17 cellular contexts compared by ENCODE assay signal in the genomic region with DNA sequence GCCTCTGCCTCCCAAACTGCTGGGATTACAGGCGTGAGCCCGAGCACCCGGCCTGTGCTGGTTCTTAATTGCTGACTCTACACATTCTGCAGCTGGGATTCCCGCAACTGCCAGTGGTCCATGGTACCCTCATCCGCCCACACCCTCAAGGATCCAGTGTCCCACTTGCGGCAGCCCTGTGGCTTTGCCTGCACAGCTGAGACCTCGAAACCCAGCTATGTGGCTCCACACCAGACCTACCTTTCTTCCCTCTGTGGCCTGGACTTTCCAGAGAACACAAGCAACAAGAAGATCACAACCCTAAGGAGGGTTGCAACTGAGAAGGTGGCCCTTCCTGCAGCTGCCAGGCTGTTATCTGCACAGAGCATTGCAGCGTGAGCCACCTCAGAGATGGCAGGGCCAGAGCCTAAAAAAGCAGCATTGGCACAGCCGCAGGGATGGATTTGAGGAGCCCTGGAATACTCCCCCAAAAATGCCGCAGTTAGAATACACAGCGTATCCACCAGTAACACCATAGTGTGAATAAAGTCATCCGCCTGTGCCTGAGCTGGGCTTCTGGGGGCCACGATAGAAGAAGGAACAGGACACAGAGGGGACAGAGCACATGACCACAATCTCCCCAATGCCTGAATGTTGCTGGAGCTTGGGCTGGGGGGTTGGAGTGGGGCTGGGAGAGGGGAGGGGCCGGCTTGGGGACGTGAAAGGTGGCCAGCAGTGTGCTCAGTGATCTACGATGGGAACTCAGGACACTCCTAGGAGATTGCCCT. TPM values are rescaled to one million over a fixed set of nuclear protein-coding genes. Genes with fewer than 3 reads are reported as not detected.
DNase-seq lines count a peak whose midpoint lies in the region; ATAC-seq and TF ChIP-seq lines count a peak whose summit lies in the region.
"Had no signal": no experiment of that assay in that cellular context is flagged by ENCODE, and none has a peak within 500 bp of the region (broad histone marks: within the 10 kb centered on the region; RNA-seq: fewer than 3 reads in every experiment).

No MANE protein-coding gene starts in this region.

- H2AK9ac ChIP-seq in IMR-90 (replicated peaks; ENCODE audit: low read depth, low read length, poor library complexity) = no peak overlapping the region

- H3K4me1 ChIP-seq in IMR-90 (ENCODE audit: control insufficient read depth, insufficient read depth, low read length) (no peaks in the 10 kb centered on the region), lower lobe of right lung (no peaks in the 10 kb centered on the region)

- no peak overlapping the region for H3K56ac ChIP-seq in IMR-90 (ENCODE audit: extremely low read depth, insufficient read depth, low read length)

- H2BK5ac ChIP-seq in IMR-90 (ENCODE audit: low read depth, low read length, poor library complexity, severe bottlenecking) = no peak overlapping the region

- H3K27ac Mint-ChIP-seq in CD4-positive, alpha-beta T cell = peak overlapping the region; percentile 89
- peak overlapping the region; percentile 94 for H3K27ac Mint-ChIP-seq in activated T-helper 17 cell treated with anti-CD3 and anti-CD28 coated beads, Interleukin-2, amount 50 U/mL, for 72 hours
- peak overlapping the region in 7 of 10 donors; percentile 41 to 92 (median 56) for H3K27ac Mint-ChIP-seq in naive thymus-derived CD8-positive, alpha-beta T cell

- no peak overlapping the region for H4K91ac ChIP-seq in IMR-90 (ENCODE audit: insufficient read depth, low read depth, low read length)

- peak overlapping the region; percentile 1 for H3K4me3 Mint-ChIP-seq in CD4-positive, alpha-beta T cell
- peak overlapping the region; percentile 81 for H3K4me3 Mint-ChIP-seq in activated T-helper 17 cell treated with anti-CD3 and anti-CD28 coated beads, Interleukin-2, amount 50 U/mL, for 72 hours
- peak overlapping the region; percentile 14 to 92 (median 52) for H3K4me3 Mint-ChIP-seq in naive thymus-derived CD8-positive, alpha-beta T cell

- H2AFZ ChIP-seq in IMR-90 (replicated peaks; ENCODE audit: low read length, poor library complexity) = no peak overlapping the region
- H2AFZ ChIP-seq: PC-9 had no signal

- H4K8ac ChIP-seq in IMR-90 (ENCODE audit: low read depth in 2 of 2, low read length in 2 of 2) = no peak overlapping the region

- no peak for TF ChIP-seq POLR2A in IMR-90 (IDR thresholded peaks at IDR 0.05; ENCODE audit: low read depth, low read length)

- H3K27me3 ChIP-seq in CD4-positive, alpha-beta T cell (ENCODE audit: control insufficient read depth, insufficient read depth, low read length) = no peaks in the 10 kb centered on the region
- H3K27me3 ChIP-seq in IMR-90 (ENCODE audit: control insufficient read depth, insufficient read depth, low read length) = peaks cover 30% of the 10 kb centered on the region
- no peaks in the 10 kb centered on the region for H3K27me3 ChIP-seq in lower lobe of right lung (ENCODE audit: low read depth)

- no peak for TF ChIP-seq CTCF in CD4-positive, alpha-beta T cell (IDR thresholded peaks at IDR 0.05)
- TF ChIP-seq CTCF in IMR-90 (conservative IDR thresholded peaks at IDR 0.05; ENCODE audit: low read depth, low read length) (no peak), lower lobe of right lung (IDR thresholded peaks at IDR 0.05) (no peak)

- H3K27ac ChIP-seq in CD4-positive, alpha-beta T cell (ENCODE audit: low read depth, low read length) = no peak overlapping the region
- H3K27ac ChIP-seq in IMR-90 (ENCODE audit: insufficient read depth, low read length) (no peak overlapping the region), lower lobe of right lung (no peak overlapping the region), caudate nucleus (ENCODE audit: low read depth, low read length) (no peak overlapping the region)
- H3K27ac ChIP-seq: PC-9 had no signal

- H4K5ac ChIP-seq in IMR-90 (ENCODE audit: low read depth, low read length) = no peak overlapping the region

- no peak overlapping the region for H2BK15ac ChIP-seq in IMR-90 (ENCODE audit: low read depth, low read length)

- no peak overlapping the region for H3K9ac ChIP-seq in IMR-90 (ENCODE audit: low read depth, low read length)

- dilution Hi-C loops in IMR-90 (cut with HindIII; ENCODE audit: low sequenced_read_pairs, unreplicated experiment) = no loop called here

- ATAC-seq in CD4-positive, alpha-beta T cell (ENCODE audit: poor library complexity) = no peak
- ATAC-seq in IMR-90 (ENCODE audit: low read depth) (no peak), lower lobe of right lung (no peak), HG03439 (IDR thresholded peaks at IDR 0.05; ENCODE audit: unreplicated experiment) (no peak)
- ATAC-seq in activated T-helper 17 cell treated with anti-CD3 and anti-CD28 coated beads, Interleukin-2, amount 50 U/mL, for 72 hours (replicated peaks) = no peak
- no peak for ATAC-seq in naive thymus-derived CD8-positive, alpha-beta T cell

- intact Hi-C loops in CD4-positive, alpha-beta T cell (cut with DNase I, micrococcal nuclease) = loop anchor here in 1 of 2 experiments (5.0 kb wide), 1 partner anchor 76 kb away; no protein-coding TSS in a partner anchor
- intact Hi-C loops in IMR-90 (cut with micrococcal nuclease) = no loop called here
- intact Hi-C loops in lower lobe of right lung (cut with DNase I) = no loop called here

- no peaks in the 10 kb centered on the region for H3K27me3 Mint-ChIP-seq in CD4-positive, alpha-beta T cell
- H3K27me3 Mint-ChIP-seq in activated T-helper 17 cell treated with anti-CD3 and anti-CD28 coated beads, Interleukin-2, amount 50 U/mL, for 72 hours = no peaks in the 10 kb centered on the region
- H3K27me3 Mint-ChIP-seq in naive thymus-derived CD8-positive, alpha-beta T cell = no peaks in the 10 kb centered on the region

- in situ Hi-C loops in IMR-90 (cut with MboI; ENCODE audit: low sequenced_read_pairs) = no loop called here

- H4K20me1 ChIP-seq in IMR-90 (ENCODE audit: insufficient read depth, low read length) = no peaks in the 10 kb centered on the region

- H2AK5ac ChIP-seq in IMR-90 (ENCODE audit: low read depth, low read length) = no peak overlapping the region

- H3K4me3 ChIP-seq in IMR-90 (ENCODE audit: insufficient read depth, low read depth, low read length) = no peak overlapping the region
- H3K4me3 ChIP-seq in lower lobe of right lung = no peak overlapping the region
- H3K4me3 ChIP-seq: PC-9 had no signal

- H3K18ac ChIP-seq in IMR-90 (ENCODE audit: low read depth, low read length) = no peak overlapping the region

- H3K36me3 ChIP-seq in IMR-90 (ENCODE audit: control insufficient read depth, insufficient read depth, low read length) (no peaks in the 10 kb centered on the region), lower lobe of right lung (no peaks in the 10 kb centered on the region)

- H3K23ac ChIP-seq in IMR-90 (ENCODE audit: low read depth, low read length) = no peak overlapping the region

- H3K4ac ChIP-seq in IMR-90 (ENCODE audit: low read depth, low read length) = no peak overlapping the region

- POLR2A ChIA-PET in CD4-positive, alpha-beta T cell (lab: Charles Lee) = no interaction called here
- POLR2A ChIA-PET in IMR-90 (lab: Charles Lee; ENCODE audit: unreplicated experiment) = no interaction called here
- POLR2A ChIA-PET in naive thymus-derived CD8-positive, alpha-beta T cell (lab: Charles Lee) = interaction anchor here (0.7 to 3.7 kb wide), 2 partner anchors 10 to 17 kb away, joined by 3 to 13 read pairs; no protein-coding TSS in a partner anchor

- DNase-seq in CD4-positive, alpha-beta T cell = peak in 1 of 10 experiments; percentile 12
- DNase-seq in IMR-90 (no peak), lower lobe of right lung (no peak), caudate nucleus (lab: John Stamatoyannopoulos, UW) (no peak)
- no peak for DNase-seq in naive thymus-derived CD8-positive, alpha-beta T cell
- no peak for DNase-seq in stimulated activated naive CD4-positive, alpha-beta T cell treated with Interleukin-2 at 50 U/mL for 16 hours (lab: John Stamatoyannopoulos, UW)
- DNase-seq: activated gamma-delta T cell treated with Interleukin-2 at 50 U/mL for 16 hours, EL, GOT3, Karpas-422, NCI-H1417 treated with DMSO at 0.1 percent for 48 hours, PC-9 had no signal

- H2BK20ac ChIP-seq in IMR-90 (ENCODE audit: low read depth, low read length) = no peak overlapping the region

- BruUV-seq in IMR-90 (replicated peaks; lab: Mats Ljungman, UMichigan) = no TSS peak

- no peak overlapping the region for H3K4me2 ChIP-seq in IMR-90 (ENCODE audit: low read depth, low read length)
- H3K4me2 ChIP-seq: PC-9 had no signal

- no peaks in the 10 kb centered on the region for H3K79me1 ChIP-seq in IMR-90 (ENCODE audit: low read depth in 1 of 2, low read length in 2 of 2)

- CTCF ChIA-PET in CD4-positive, alpha-beta T cell (lab: Charles Lee) = no interaction called here
- CTCF ChIA-PET in IMR-90 (lab: Yijun Ruan, JAX) = no interaction called here

- H3K4me1 Mint-ChIP-seq in CD4-positive, alpha-beta T cell (ENCODE audit: low read depth) = peaks cover 64% of the 10 kb centered on the region
- H3K4me1 Mint-ChIP-seq in activated T-helper 17 cell treated with anti-CD3 and anti-CD28 coated beads, Interleukin-2, amount 50 U/mL, for 72 hours = peaks cover 44% of the 10 kb centered on the region
- H3K4me1 Mint-ChIP-seq in naive thymus-derived CD8-positive, alpha-beta T cell = peaks cover 21 to 66% (median 58%) of the 10 kb centered on the region in 4 donors

- no peak overlapping the region for H2BK120ac ChIP-seq in IMR-90 (ENCODE audit: low read depth, low read length)

- no peak for TF ChIP-seq RAD21 in IMR-90 (IDR thresholded peaks at IDR 0.05; ENCODE audit: low read length)

- WGBS in IMR-90 (ENCODE audit: extremely low coverage in 2 of 2, insufficient read length in 1 of 2), 2 experiments = 91% methylated on average over 8 of the region's 16 CpGs; no CpG with 5 or more reads in 1 of the 2 experiments

- H3K9me1 ChIP-seq in IMR-90 (ENCODE audit: insufficient read depth, low read length) = no peaks in the 10 kb centered on the region

- no peak overlapping the region for H3K14ac ChIP-seq in IMR-90 (replicated peaks; ENCODE audit: low read depth, low read length)

- no peaks in the 10 kb centered on the region for H3K9me3 ChIP-seq in CD4-positive, alpha-beta T cell (ENCODE audit: control insufficient read depth, low read length)
- no peaks in the 10 kb centered on the region for H3K9me3 ChIP-seq in IMR-90 (ENCODE audit: control insufficient read depth, insufficient read depth, low read length)
- no peaks in the 10 kb centered on the region for H3K9me3 ChIP-seq in lower lobe of right lung

- H3K9me3 Mint-ChIP-seq in CD4-positive, alpha-beta T cell = no peaks in the 10 kb centered on the region
- no peaks in the 10 kb centered on the region for H3K9me3 Mint-ChIP-seq in activated T-helper 17 cell treated with anti-CD3 and anti-CD28 coated beads, Interleukin-2, amount 50 U/mL, for 72 hours
- H3K9me3 Mint-ChIP-seq in naive thymus-derived CD8-positive, alpha-beta T cell = no peaks in the 10 kb centered on the region

- H3K36me3 Mint-ChIP-seq in CD4-positive, alpha-beta T cell (ENCODE audit: low read depth) = no peaks in the 10 kb centered on the region
- H3K36me3 Mint-ChIP-seq in activated T-helper 17 cell treated with anti-CD3 and anti-CD28 coated beads, Interleukin-2, amount 50 U/mL, for 72 hours (ENCODE audit: low read depth) = peaks cover 17% of the 10 kb centered on the region
- no peaks in the 10 kb centered on the region for H3K36me3 Mint-ChIP-seq in naive thymus-derived CD8-positive, alpha-beta T cell

RNA-seq across cellular contexts. Expression of a gene that starts 1.9 kb away (rescaled TPM):
- 1 to 10 TPM; 2.9 to 3.8 TPM for total RNA-seq in CD4-positive, alpha-beta T cell
- not detected in 2 replicates for total RNA-seq in IMR-90 (2012; rRNA removed)
- 0.03 TPM in 1 of 2 replicates, not detected in the other for polyA plus RNA-seq in IMR-90 (2012; rRNA removed)
- polyA plus RNA-seq in IMR-90 (2012; cell fraction: cytosol; rRNA removed) = not detected in 2 replicates
- 0.02 and 0.05 TPM in 2 replicates for polyA plus RNA-seq in IMR-90 (2012; cell fraction: nucleus; rRNA removed; ENCODE audit: low replicate concordance)
- total RNA-seq in activated T-helper 17 cell treated with anti-CD3 and anti-CD28 coated beads, Interleukin-2, amount 50 U/mL, for 72 hours = 10 to 100 TPM; 11.1 to 19.9 TPM
- total RNA-seq in naive thymus-derived CD8-positive, alpha-beta T cell = 10 to 100 TPM in 1 of 2 experiments, 1 to 10 TPM in 1; 8.9 to 10.4 TPM
- polyA plus RNA-seq in naive thymus-derived CD8-positive, alpha-beta T cell = 1 to 10 TPM; 1.1 to 3.2 (median 3.1) TPM
- total RNA-seq in lower lobe of right lung = 0.74 TPM
- total RNA-seq: endothelial cell of umbilical vein, PC-9, pulmonary artery endothelial cell had no signal
- polyA plus RNA-seq: BJ, endothelial cell of umbilical vein had no signal

RNA-seq across cellular contexts. Expression of a gene that starts 58.4 kb away (rescaled TPM):
- total RNA-seq in CD4-positive, alpha-beta T cell = 10 to 100 TPM; 19.8 to 21.5 TPM
- total RNA-seq in IMR-90 (2012; rRNA removed) (35.8 and 46.8 TPM in 2 replicates), lower lobe of right lung (27.6 TPM)
- polyA plus RNA-seq in IMR-90 (2012; rRNA removed) = 274 and 275 TPM in 2 replicates
- 429 TPM in 2 replicates for polyA plus RNA-seq in IMR-90 (2012; cell fraction: cytosol; rRNA removed)
- polyA plus RNA-seq in IMR-90 (2012; cell fraction: nucleus; rRNA removed; ENCODE audit: low replicate concordance) = 107 and 149 TPM in 2 replicates
- 10 to 100 TPM; 28.7 to 45.0 TPM for total RNA-seq in activated T-helper 17 cell treated with anti-CD3 and anti-CD28 coated beads, Interleukin-2, amount 50 U/mL, for 72 hours
- 10 to 100 TPM; 30.9 to 38.7 TPM for total RNA-seq in naive thymus-derived CD8-positive, alpha-beta T cell
- 10 to 100 TPM; 35.4 to 56.7 (median 53.8) TPM for polyA plus RNA-seq in naive thymus-derived CD8-positive, alpha-beta T cell

Comparison
In these comparisons a context has a peak if more than half of its experiments do, and no peak if none do; other contexts are left out.
1. H3K4me3 Mint-ChIP-seq: peak in every context shown above with its lines; median percentile 81 in activated T-helper 17 cell treated with anti-CD3 and anti-CD28 coated beads, Interleukin-2, amount 50 U/mL, for 72 hours; 52 in naive thymus-derived CD8-positive, alpha-beta T cell; 1 in CD4-positive, alpha-beta T cell.